8 cellular contexts compared by ENCODE assay signal in genomic region chr22:29072979-29073617, GRCh38. TPM values are rescaled to one million over a fixed set of nuclear protein-coding genes. Genes with fewer than 3 reads are reported as not detected.
DNase-seq lines count a peak whose midpoint lies in the region; TF ChIP-seq lines count a peak whose summit lies in the region.

A gene with protein sequence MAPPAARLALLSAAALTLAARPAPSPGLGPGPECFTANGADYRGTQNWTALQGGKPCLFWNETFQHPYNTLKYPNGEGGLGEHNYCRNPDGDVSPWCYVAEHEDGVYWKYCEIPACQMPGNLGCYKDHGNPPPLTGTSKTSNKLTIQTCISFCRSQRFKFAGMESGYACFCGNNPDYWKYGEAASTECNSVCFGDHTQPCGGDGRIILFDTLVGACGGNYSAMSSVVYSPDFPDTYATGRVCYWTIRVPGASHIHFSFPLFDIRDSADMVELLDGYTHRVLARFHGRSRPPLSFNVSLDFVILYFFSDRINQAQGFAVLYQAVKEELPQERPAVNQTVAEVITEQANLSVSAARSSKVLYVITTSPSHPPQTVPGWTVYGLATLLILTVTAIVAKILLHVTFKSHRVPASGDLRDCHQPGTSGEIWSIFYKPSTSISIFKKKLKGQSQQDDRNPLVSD (plus strand): TSS chr22:29073035. CDS start chr22:29073131, 96 bp downstream.

- no peaks in the 10 kb centered on the region for H3K9me3 ChIP-seq in BLaER1 treated with 17β-estradiol and CSF1 and Interleukin-3, amounts not matched to agents 10 nM and 100 nM (replicated peaks in 1 of 11)
- H3K9me3 ChIP-seq in HUES48 (ENCODE audit: control insufficient read depth, insufficient read depth, low read length) (no peaks in the 10 kb centered on the region), mucosa of rectum (ENCODE audit: control insufficient read depth in 2 of 2, low read length in 2 of 2) (no peaks in the 10 kb centered on the region)

- peaks cover 72 to 82% (median 75%) of the 10 kb centered on the region in 11 experiments for H3K27me3 ChIP-seq in BLaER1 treated with 17β-estradiol and CSF1 and Interleukin-3, amounts not matched to agents 10 nM and 100 nM
- peaks cover 64% of the 10 kb centered on the region for H3K27me3 ChIP-seq in HUES48 (ENCODE audit: control insufficient read depth, insufficient read depth, low read length)
- H3K27me3 ChIP-seq in dorsolateral prefrontal cortex = no peaks in the 10 kb centered on the region
- no peaks in the 10 kb centered on the region for H3K27me3 ChIP-seq in mucosa of rectum (ENCODE audit: control insufficient read depth in 2 of 2, insufficient read depth in 2 of 2, low read length in 2 of 2)

- H4K20me1 ChIP-seq in BLaER1 treated with 17β-estradiol and CSF1 and Interleukin-3, amounts not matched to agents 10 nM and 100 nM = peaks cover 0 to 40% (median 23%) of the 10 kb centered on the region in 11 experiments; a peak in 15 of 22 replicates

- peak within 1 kb of the TSS; percentile 85 to 99 (median 95) for H3K4me2 ChIP-seq in BLaER1 treated with 17β-estradiol and CSF1 and Interleukin-3, amounts not matched to agents 10 nM and 100 nM

- H3K27ac ChIP-seq in BLaER1 treated with 17β-estradiol and CSF1 and Interleukin-3, amounts not matched to agents 10 nM and 100 nM = peak within 1 kb of the TSS in 5 of 11 experiments; percentile 20 to 68 (median 45); a peak in 5 of 22 replicates
- no peak within 1 kb of the TSS for H3K27ac ChIP-seq in HUES48 (ENCODE audit: low read depth, low read length)
- peak within 1 kb of the TSS in 34 of 59 donors; percentile 0 to 79 (median 47) for H3K27ac ChIP-seq in dorsolateral prefrontal cortex
- peak within 1 kb of the TSS; percentile 62 to 71 for H3K27ac ChIP-seq in mucosa of rectum (ENCODE audit: low read depth in 2 of 2, low read length in 2 of 2)

- peaks cover 19 to 29% (median 24%) of the 10 kb centered on the region in 10 experiments for H3K4me1 ChIP-seq in BLaER1 treated with 17β-estradiol and CSF1 and Interleukin-3, amounts not matched to agents 10 nM and 100 nM
- H3K4me1 ChIP-seq in HUES48 (ENCODE audit: control insufficient read depth, insufficient read depth, low read length) (peaks cover 7% of the 10 kb centered on the region; the same call in 1 of the 2 replicates), mucosa of rectum (ENCODE audit: control insufficient read depth in 2 of 2, insufficient read depth in 2 of 2, low read length in 2 of 2) (peaks cover 17 to 22% of the 10 kb centered on the region in 2 donors)

- H3K36me3 ChIP-seq in BLaER1 treated with 17β-estradiol and CSF1 and Interleukin-3, amounts not matched to agents 10 nM and 100 nM = no peaks in the 10 kb centered on the region
- H3K36me3 ChIP-seq in HUES48 (ENCODE audit: control insufficient read depth, insufficient read depth, low read length) (no peaks in the 10 kb centered on the region), mucosa of rectum (ENCODE audit: control insufficient read depth in 2 of 2, insufficient read depth in 2 of 2, low read length in 2 of 2) (no peaks in the 10 kb centered on the region)

- intact Hi-C loops in dorsolateral prefrontal cortex (cut with DNase I) = loop anchor here in 1 of 2 donors (5.0 kb wide), 1 partner anchor 79 kb away; no protein-coding TSS in a partner anchor

- peak within 1 kb of the TSS; percentile 43 to 83 (median 68); a peak in 21 of 22 replicates for H3K9ac ChIP-seq in BLaER1 treated with 17β-estradiol and CSF1 and Interleukin-3, amounts not matched to agents 10 nM and 100 nM
- no peak within 1 kb of the TSS for H3K9ac ChIP-seq in HUES48 (ENCODE audit: low read depth, low read length)
- H3K9ac ChIP-seq in mucosa of rectum (ENCODE audit: low read depth in 1 of 2, low read length in 2 of 2) = peak within 1 kb of the TSS; percentile 68 to 78

- peak within 1 kb of the TSS; percentile 60 to 76 (median 67) for H3K4me3 ChIP-seq in BLaER1 treated with 17β-estradiol and CSF1 and Interleukin-3, amounts not matched to agents 10 nM and 100 nM
- peak within 1 kb of the TSS; percentile 69 for H3K4me3 ChIP-seq in HUES48 (ENCODE audit: low read depth, low read length)
- peak within 1 kb of the TSS; percentile 49 to 83 (median 71) for H3K4me3 ChIP-seq in dorsolateral prefrontal cortex
- peak within 1 kb of the TSS; percentile 77 to 78 for H3K4me3 ChIP-seq in mucosa of rectum (ENCODE audit: low read length in 2 of 2)

- DNase-seq in dorsolateral prefrontal cortex (no peak), anterior cingulate cortex (lab: John Stamatoyannopoulos, UW) (no peak), NCI-H146 treated with DMSO at 0.1 percent for 48 hours (lab: John Stamatoyannopoulos, UW; ENCODE audit: unreplicated experiment) (no peak), AML-193 (lab: John Stamatoyannopoulos, UW) (no peak)
- DNase-seq in activated CD8-positive, alpha-beta memory T cell treated with anti-CD3 and anti-CD28 coated beads, Interleukin-2, amount 50 U/mL, for 4 hours = no peak

- TF ChIP-seq CTCF in dorsolateral prefrontal cortex (IDR thresholded peaks at IDR 0.05 in 54 of 56, conservative IDR thresholded peaks at IDR 0.05 in 2 of 56; ENCODE audit: low read depth in 1 of 56, partially characterized antibody in 56 of 56) = no peak

RNA-seq across cellular contexts. Expression of the gene that starts here (rescaled TPM):
- 10 to 100 TPM; 11.4 to 40.0 (median 19.2) TPM for total RNA-seq in dorsolateral prefrontal cortex
